In the genomic region with DNA sequence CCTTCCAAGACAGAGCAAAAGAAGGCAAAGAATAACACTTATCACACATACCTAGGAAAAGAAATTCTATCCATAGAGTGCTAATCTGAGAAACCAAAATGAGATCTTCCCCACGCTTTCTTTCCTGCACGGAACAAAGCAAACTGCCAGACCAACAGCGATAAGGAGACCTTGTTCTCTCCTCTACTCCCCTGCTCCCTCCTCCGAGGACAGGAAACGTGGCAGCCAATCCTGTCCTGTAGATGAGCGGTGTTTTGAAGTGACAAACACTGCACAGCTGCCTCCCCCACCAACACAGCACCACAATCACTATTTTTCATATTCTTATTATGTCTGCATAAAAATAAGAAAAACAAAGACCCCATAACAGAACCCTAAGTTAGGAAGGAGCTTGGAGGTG, we compare ENCODE assay signal across 1 cellular context.
TF ChIP-seq lines count a peak whose summit lies in the region.

No MANE protein-coding gene starts in this region.

TF ChIP-seq in K562, 482 proteins besides CTCF, POLR2A, EP300 and RAD21 (continued from another document):
- TF ChIP-seq ZNF407 (IDR thresholded peaks at IDR 0.05; ENCODE audit: low read depth) (no peak), TRIM28 (IDR thresholded peaks at IDR 0.05) (no peak), PRMT5 (CRISPR knock-in tag; IDR thresholded peaks at IDR 0.05) (no peak), HNRNPH1 (optimal IDR thresholded peaks at IDR 0.05; ENCODE audit: low read depth, low read length) (no peak), C11orf30 (IDR thresholded peaks at IDR 0.05; ENCODE audit: low read depth) (no peak)
TF ChIP-seq in K562: peak in this region for 0.
